ENCODE assay signal across 2 cellular contexts in the genomic region with DNA sequence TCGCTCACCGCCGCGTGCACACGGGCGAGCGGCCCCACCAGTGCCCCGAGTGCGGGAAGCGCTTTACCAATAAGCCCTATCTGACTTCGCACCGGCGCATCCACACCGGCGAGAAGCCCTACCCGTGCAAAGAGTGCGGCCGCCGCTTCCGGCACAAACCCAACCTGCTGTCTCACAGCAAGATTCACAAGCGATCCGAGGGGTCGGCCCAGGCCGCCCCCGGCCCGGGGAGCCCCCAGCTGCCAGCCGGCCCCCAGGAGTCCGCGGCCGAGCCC.
TF ChIP-seq lines count a peak whose summit lies in the region.

No MANE protein-coding gene starts in this region.

TF ChIP-seq in GM23338, 12 proteins besides CTCF, POLR2A, EP300 and RAD21 (continues in another document):
- TF ChIP-seq NANOG (IDR thresholded peaks at IDR 0.05; ENCODE audit: borderline replicate concordance) (no peak), ETS1 (IDR thresholded peaks at IDR 0.05) (no peak), ZNF114 (CRISPR knock-in tag; IDR thresholded peaks at IDR 0.05) (no peak), EZH2phosphoT487 (IDR thresholded peaks at IDR 0.05; ENCODE audit: unreplicated experiment) (no peak), STAT1 (IDR thresholded peaks at IDR 0.05; ENCODE audit: unreplicated experiment) (no peak), POLR2AphosphoS5 (IDR thresholded peaks at IDR 0.05; ENCODE audit: low read depth) (no peak), JUNB (IDR thresholded peaks at IDR 0.05; ENCODE audit: unreplicated experiment) (no peak), EZH2 (IDR thresholded peaks at IDR 0.05; ENCODE audit: low read depth, unreplicated experiment) (no peak), ZNF331 (CRISPR knock-in tag; IDR thresholded peaks at IDR 0.05; ENCODE audit: low read depth) (no peak)
- TF ChIP-seq, protein P1, sequence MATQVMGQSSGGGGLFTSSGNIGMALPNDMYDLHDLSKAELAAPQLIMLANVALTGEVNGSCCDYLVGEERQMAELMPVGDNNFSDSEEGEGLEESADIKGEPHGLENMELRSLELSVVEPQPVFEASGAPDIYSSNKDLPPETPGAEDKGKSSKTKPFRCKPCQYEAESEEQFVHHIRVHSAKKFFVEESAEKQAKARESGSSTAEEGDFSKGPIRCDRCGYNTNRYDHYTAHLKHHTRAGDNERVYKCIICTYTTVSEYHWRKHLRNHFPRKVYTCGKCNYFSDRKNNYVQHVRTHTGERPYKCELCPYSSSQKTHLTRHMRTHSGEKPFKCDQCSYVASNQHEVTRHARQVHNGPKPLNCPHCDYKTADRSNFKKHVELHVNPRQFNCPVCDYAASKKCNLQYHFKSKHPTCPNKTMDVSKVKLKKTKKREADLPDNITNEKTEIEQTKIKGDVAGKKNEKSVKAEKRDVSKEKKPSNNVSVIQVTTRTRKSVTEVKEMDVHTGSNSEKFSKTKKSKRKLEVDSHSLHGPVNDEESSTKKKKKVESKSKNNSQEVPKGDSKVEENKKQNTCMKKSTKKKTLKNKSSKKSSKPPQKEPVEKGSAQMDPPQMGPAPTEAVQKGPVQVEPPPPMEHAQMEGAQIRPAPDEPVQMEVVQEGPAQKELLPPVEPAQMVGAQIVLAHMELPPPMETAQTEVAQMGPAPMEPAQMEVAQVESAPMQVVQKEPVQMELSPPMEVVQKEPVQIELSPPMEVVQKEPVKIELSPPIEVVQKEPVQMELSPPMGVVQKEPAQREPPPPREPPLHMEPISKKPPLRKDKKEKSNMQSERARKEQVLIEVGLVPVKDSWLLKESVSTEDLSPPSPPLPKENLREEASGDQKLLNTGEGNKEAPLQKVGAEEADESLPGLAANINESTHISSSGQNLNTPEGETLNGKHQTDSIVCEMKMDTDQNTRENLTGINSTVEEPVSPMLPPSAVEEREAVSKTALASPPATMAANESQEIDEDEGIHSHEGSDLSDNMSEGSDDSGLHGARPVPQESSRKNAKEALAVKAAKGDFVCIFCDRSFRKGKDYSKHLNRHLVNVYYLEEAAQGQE (IDR thresholded peaks at IDR 0.05; ENCODE audit: unreplicated experiment): no peak
- TF ChIP-seq, protein P2, sequence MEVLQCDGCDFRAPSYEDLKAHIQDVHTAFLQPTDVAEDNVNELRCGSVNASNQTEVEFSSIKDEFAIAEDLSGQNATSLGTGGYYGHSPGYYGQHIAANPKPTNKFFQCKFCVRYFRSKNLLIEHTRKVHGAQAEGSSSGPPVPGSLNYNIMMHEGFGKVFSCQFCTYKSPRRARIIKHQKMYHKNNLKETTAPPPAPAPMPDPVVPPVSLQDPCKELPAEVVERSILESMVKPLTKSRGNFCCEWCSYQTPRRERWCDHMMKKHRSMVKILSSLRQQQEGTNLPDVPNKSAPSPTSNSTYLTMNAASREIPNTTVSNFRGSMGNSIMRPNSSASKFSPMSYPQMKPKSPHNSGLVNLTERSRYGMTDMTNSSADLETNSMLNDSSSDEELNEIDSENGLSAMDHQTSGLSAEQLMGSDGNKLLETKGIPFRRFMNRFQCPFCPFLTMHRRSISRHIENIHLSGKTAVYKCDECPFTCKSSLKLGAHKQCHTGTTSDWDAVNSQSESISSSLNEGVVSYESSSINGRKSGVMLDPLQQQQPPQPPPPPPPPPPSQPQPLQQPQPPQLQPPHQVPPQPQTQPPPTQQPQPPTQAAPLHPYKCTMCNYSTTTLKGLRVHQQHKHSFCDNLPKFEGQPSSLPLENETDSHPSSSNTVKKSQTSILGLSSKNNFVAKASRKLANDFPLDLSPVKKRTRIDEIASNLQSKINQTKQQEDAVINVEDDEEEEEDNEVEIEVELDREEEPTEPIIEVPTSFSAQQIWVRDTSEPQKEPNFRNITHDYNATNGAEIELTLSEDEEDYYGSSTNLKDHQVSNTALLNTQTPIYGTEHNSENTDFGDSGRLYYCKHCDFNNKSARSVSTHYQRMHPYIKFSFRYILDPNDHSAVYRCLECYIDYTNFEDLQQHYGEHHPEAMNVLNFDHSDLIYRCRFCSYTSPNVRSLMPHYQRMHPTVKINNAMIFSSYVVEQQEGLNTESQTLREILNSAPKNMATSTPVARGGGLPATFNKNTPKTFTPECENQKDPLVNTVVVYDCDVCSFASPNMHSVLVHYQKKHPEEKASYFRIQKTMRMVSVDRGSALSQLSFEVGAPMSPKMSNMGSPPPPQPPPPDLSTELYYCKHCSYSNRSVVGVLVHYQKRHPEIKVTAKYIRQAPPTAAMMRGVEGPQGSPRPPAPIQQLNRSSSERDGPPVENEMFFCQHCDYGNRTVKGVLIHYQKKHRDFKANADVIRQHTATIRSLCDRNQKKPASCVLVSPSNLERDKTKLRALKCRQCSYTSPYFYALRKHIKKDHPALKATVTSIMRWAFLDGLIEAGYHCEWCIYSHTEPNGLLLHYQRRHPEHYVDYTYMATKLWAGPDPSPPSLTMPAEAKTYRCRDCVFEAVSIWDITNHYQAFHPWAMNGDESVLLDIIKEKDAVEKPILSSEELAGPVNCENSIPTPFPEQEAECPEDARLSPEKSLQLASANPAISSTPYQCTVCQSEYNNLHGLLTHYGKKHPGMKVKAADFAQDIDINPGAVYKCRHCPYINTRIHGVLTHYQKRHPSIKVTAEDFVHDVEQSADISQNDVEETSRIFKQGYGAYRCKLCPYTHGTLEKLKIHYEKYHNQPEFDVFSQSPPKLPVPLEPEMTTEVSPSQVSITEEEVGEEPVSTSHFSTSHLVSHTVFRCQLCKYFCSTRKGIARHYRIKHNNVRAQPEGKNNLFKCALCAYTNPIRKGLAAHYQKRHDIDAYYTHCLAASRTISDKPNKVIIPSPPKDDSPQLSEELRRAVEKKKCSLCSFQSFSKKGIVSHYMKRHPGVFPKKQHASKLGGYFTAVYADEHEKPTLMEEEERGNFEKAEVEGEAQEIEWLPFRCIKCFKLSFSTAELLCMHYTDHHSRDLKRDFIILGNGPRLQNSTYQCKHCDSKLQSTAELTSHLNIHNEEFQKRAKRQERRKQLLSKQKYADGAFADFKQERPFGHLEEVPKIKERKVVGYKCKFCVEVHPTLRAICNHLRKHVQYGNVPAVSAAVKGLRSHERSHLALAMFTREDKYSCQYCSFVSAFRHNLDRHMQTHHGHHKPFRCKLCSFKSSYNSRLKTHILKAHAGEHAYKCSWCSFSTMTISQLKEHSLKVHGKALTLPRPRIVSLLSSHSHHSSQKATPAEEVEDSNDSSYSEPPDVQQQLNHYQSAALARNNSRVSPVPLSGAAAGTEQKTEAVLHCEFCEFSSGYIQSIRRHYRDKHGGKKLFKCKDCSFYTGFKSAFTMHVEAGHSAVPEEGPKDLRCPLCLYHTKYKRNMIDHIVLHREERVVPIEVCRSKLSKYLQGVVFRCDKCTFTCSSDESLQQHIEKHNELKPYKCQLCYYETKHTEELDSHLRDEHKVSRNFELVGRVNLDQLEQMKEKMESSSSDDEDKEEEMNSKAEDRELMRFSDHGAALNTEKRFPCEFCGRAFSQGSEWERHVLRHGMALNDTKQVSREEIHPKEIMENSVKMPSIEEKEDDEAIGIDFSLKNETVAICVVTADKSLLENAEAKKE (CRISPR knock-in tag; IDR thresholded peaks at IDR 0.05): no peak

TF ChIP-seq in HEK293T, 16 proteins besides CTCF, POLR2A, EP300 and RAD21:
- TF ChIP-seq NFRKB (IDR thresholded peaks at IDR 0.05) (no peak), ELF4 (IDR thresholded peaks at IDR 0.05) (no peak)
TF ChIP-seq in HEK293T: peak in this region for 0.
